1 cellular context compared by ENCODE assay signal in the genomic region with DNA sequence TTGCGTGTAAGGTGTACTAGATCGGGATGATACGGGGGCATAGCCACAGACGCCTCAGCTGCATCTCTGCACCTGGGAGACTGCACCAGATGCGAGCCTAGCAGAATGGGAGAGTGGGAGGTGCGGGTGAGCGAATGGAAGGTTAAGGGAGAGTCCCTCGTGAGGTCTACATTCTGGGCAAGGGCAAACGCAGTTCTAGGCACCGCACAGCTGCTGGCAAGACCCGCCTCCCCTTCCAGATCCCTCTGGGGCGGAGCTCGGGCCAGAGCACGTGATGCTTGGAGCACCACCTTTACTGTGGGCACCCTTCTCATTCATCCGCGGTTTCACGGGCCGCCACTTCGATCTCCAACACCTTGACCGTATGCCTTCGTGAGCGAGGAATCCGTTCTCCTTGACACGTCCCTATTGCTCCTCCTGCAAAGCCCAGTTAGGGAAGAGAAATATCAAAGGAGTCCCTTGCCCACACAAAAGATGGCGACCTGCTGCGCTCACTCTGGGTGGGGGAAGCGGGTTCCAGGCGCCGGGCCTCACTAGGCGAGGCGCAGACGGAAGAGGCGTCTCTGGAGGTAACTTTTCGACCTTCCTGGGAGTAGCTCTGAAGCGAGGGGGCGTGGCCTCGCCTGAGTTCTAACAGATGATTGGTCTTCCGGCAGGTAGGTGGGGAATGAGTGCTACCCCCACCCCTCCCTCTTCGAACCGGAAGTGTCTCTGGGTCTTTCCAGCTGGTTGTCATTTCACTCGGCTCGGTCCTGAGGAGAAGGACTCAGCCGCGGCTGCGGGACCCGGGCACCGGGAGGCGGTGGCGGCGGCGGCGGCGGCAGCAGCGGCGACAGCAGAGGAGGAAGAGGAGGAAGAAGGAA.
TF ChIP-seq lines count a peak whose summit lies in the region.

A gene (plus strand): TSS at position 740 of the 863 bp plus-strand sequence. CDS start 1,385 bp downstream, outside the sequence.

TF ChIP-seq in HEK293, 187 proteins besides CTCF, POLR2A, EP300 and RAD21 (continued from another document and continues in another):
- TF ChIP-seq, protein P1, sequence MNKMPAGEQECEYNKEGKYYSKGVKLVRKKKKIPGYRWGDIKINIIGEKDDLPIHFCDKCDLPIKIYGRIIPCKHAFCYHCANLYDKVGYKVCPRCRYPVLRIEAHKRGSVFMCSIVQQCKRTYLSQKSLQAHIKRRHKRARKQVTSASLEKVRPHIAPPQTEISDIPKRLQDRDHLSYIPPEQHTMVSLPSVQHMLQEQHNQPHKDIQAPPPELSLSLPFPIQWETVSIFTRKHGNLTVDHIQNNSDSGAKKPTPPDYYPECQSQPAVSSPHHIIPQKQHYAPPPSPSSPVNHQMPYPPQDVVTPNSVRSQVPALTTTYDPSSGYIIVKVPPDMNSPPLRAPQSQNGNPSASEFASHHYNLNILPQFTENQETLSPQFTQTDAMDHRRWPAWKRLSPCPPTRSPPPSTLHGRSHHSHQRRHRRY (tag by site-specific recombination; IDR thresholded peaks at IDR 0.05) = no peak
- TF ChIP-seq, protein P2, sequence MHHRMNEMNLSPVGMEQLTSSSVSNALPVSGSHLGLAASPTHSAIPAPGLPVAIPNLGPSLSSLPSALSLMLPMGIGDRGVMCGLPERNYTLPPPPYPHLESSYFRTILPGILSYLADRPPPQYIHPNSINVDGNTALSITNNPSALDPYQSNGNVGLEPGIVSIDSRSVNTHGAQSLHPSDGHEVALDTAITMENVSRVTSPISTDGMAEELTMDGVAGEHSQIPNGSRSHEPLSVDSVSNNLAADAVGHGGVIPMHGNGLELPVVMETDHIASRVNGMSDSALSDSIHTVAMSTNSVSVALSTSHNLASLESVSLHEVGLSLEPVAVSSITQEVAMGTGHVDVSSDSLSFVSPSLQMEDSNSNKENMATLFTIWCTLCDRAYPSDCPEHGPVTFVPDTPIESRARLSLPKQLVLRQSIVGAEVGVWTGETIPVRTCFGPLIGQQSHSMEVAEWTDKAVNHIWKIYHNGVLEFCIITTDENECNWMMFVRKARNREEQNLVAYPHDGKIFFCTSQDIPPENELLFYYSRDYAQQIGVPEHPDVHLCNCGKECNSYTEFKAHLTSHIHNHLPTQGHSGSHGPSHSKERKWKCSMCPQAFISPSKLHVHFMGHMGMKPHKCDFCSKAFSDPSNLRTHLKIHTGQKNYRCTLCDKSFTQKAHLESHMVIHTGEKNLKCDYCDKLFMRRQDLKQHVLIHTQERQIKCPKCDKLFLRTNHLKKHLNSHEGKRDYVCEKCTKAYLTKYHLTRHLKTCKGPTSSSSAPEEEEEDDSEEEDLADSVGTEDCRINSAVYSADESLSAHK (tag by site-specific recombination; IDR thresholded peaks at IDR 0.05) = no peak
- TF ChIP-seq, protein P3, sequence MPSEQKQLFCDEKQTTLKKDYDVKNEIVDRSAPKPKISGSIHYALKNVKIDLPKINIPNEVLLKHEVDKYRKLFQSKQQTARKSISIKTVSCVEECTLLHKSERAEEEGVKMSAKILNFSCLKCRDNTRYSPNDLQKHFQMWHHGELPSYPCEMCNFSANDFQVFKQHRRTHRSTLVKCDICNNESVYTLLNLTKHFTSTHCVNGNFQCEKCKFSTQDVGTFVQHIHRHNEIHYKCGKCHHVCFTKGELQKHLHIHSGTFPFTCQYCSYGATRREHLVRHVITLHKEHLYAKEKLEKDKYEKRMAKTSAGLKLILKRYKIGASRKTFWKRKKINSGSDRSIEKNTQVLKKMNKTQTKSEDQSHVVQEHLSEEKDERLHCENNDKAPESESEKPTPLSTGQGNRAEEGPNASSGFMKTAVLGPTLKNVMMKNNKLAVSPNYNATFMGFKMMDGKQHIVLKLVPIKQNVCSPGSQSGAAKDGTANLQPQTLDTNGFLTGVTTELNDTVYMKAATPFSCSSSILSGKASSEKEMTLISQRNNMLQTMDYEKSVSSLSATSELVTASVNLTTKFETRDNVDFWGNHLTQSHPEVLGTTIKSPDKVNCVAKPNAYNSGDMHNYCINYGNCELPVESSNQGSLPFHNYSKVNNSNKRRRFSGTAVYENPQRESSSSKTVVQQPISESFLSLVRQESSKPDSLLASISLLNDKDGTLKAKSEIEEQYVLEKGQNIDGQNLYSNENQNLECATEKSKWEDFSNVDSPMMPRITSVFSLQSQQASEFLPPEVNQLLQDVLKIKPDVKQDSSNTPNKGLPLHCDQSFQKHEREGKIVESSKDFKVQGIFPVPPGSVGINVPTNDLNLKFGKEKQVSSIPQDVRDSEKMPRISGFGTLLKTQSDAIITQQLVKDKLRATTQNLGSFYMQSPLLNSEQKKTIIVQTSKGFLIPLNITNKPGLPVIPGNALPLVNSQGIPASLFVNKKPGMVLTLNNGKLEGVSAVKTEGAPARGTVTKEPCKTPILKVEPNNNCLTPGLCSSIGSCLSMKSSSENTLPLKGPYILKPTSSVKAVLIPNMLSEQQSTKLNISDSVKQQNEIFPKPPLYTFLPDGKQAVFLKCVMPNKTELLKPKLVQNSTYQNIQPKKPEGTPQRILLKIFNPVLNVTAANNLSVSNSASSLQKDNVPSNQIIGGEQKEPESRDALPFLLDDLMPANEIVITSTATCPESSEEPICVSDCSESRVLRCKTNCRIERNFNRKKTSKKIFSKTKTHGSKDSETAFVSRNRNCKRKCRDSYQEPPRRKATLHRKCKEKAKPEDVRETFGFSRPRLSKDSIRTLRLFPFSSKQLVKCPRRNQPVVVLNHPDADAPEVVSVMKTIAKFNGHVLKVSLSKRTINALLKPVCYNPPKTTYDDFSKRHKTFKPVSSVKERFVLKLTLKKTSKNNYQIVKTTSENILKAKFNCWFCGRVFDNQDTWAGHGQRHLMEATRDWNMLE (tag by site-specific recombination; conservative IDR thresholded peaks at IDR 0.05; ENCODE audit: low read depth) = peak; percentile 70
- TF ChIP-seq ZNF302 (tag by site-specific recombination; IDR thresholded peaks at IDR 0.05; ENCODE audit: low read depth) = no peak
- TF ChIP-seq, protein P4, sequence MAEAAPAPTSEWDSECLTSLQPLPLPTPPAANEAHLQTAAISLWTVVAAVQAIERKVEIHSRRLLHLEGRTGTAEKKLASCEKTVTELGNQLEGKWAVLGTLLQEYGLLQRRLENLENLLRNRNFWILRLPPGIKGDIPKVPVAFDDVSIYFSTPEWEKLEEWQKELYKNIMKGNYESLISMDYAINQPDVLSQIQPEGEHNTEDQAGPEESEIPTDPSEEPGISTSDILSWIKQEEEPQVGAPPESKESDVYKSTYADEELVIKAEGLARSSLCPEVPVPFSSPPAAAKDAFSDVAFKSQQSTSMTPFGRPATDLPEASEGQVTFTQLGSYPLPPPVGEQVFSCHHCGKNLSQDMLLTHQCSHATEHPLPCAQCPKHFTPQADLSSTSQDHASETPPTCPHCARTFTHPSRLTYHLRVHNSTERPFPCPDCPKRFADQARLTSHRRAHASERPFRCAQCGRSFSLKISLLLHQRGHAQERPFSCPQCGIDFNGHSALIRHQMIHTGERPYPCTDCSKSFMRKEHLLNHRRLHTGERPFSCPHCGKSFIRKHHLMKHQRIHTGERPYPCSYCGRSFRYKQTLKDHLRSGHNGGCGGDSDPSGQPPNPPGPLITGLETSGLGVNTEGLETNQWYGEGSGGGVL (tag by site-specific recombination; IDR thresholded peaks at IDR 0.05) = peak; percentile 92
- no peak for TF ChIP-seq ZNF510 (tag by site-specific recombination; IDR thresholded peaks at IDR 0.05; ENCODE audit: insufficient replicate concordance)
- peak; percentile 65; the same call in 1 of the 2 replicates for TF ChIP-seq ZNF24 (tag by site-specific recombination; IDR thresholded peaks at IDR 0.05)
- no peak for TF ChIP-seq EGR2 (tag by site-specific recombination; IDR thresholded peaks at IDR 0.05; ENCODE audit: low read depth)
- TF ChIP-seq ZBTB1 (tag by site-specific recombination; IDR thresholded peaks at IDR 0.05) = no peak
- no peak for TF ChIP-seq ZNF664 (tag by site-specific recombination; IDR thresholded peaks at IDR 0.05)
- no peak for TF ChIP-seq ZFP3 (tag by site-specific recombination; IDR thresholded peaks at IDR 0.05; ENCODE audit: low read depth)
- no peak for TF ChIP-seq HOXA7 (CRISPR knock-in tag; IDR thresholded peaks at IDR 0.05; ENCODE audit: borderline replicate concordance)
- TF ChIP-seq ZNF19 (tag by site-specific recombination; IDR thresholded peaks at IDR 0.05; ENCODE audit: low read depth) = no peak
- no peak for TF ChIP-seq ZNF585B (tag by site-specific recombination; IDR thresholded peaks at IDR 0.05)
- no peak for TF ChIP-seq ZNF132 (tag by site-specific recombination; IDR thresholded peaks at IDR 0.05; ENCODE audit: borderline replicate concordance)
- TF ChIP-seq, protein P5, sequence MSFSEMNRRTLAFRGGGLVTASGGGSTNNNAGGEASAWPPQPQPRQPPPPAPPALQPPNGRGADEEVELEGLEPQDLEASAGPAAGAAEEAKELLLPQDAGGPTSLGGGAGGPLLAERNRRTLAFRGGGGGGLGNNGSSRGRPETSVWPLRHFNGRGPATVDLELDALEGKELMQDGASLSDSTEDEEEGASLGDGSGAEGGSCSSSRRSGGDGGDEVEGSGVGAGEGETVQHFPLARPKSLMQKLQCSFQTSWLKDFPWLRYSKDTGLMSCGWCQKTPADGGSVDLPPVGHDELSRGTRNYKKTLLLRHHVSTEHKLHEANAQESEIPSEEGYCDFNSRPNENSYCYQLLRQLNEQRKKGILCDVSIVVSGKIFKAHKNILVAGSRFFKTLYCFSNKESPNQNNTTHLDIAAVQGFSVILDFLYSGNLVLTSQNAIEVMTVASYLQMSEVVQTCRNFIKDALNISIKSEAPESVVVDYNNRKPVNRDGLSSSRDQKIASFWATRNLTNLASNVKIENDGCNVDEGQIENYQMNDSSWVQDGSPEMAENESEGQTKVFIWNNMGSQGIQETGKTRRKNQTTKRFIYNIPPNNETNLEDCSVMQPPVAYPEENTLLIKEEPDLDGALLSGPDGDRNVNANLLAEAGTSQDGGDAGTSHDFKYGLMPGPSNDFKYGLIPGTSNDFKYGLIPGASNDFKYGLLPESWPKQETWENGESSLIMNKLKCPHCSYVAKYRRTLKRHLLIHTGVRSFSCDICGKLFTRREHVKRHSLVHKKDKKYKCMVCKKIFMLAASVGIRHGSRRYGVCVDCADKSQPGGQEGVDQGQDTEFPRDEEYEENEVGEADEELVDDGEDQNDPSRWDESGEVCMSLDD (tag by site-specific recombination; IDR thresholded peaks at IDR 0.05) = peak; percentile 65; the same call in 1 of the 2 replicates
- peak; percentile 17; the same call in 1 of the 2 replicates for TF ChIP-seq ZNF610 (tag by site-specific recombination; IDR thresholded peaks at IDR 0.05; ENCODE audit: borderline replicate concordance)
- TF ChIP-seq TRIM28 (IDR thresholded peaks at IDR 0.05; ENCODE audit: borderline replicate concordance, low read length) = peak; percentile 56; the same call in 1 of the 2 replicates
- TF ChIP-seq ZNF747 (tag by site-specific recombination; IDR thresholded peaks at IDR 0.05) = no peak
- TF ChIP-seq ZEB2 (tag by site-specific recombination; IDR thresholded peaks at IDR 0.05) = peak; percentile 67; the same call in 1 of the 2 replicates
- no peak for TF ChIP-seq ZNF707 (tag by site-specific recombination; IDR thresholded peaks at IDR 0.05)
- no peak for TF ChIP-seq ZNF214 (tag by site-specific recombination; IDR thresholded peaks at IDR 0.05; ENCODE audit: borderline replicate concordance)
- TF ChIP-seq ZSCAN16 (tag by site-specific recombination; IDR thresholded peaks at IDR 0.05) = no peak
- TF ChIP-seq ZNF155 (tag by site-specific recombination; IDR thresholded peaks at IDR 0.05) = no peak
- TF ChIP-seq, protein P6, sequence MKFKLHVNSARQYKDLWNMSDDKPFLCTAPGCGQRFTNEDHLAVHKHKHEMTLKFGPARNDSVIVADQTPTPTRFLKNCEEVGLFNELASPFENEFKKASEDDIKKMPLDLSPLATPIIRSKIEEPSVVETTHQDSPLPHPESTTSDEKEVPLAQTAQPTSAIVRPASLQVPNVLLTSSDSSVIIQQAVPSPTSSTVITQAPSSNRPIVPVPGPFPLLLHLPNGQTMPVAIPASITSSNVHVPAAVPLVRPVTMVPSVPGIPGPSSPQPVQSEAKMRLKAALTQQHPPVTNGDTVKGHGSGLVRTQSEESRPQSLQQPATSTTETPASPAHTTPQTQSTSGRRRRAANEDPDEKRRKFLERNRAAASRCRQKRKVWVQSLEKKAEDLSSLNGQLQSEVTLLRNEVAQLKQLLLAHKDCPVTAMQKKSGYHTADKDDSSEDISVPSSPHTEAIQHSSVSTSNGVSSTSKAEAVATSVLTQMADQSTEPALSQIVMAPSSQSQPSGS (tag by site-specific recombination; IDR thresholded peaks at IDR 0.05; ENCODE audit: low read depth) = no peak
- no peak for TF ChIP-seq ZNF791 (tag by site-specific recombination; IDR thresholded peaks at IDR 0.05)
- no peak for TF ChIP-seq MEIS1 (CRISPR knock-in tag; IDR thresholded peaks at IDR 0.05; ENCODE audit: borderline replicate concordance)
- no peak for TF ChIP-seq BCL11A (tag by site-specific recombination; IDR thresholded peaks at IDR 0.05; ENCODE audit: low read depth)
- peak; percentile 93 for TF ChIP-seq ZNF335 (tag by site-specific recombination; conservative IDR thresholded peaks at IDR 0.05)
- TF ChIP-seq, protein P7, sequence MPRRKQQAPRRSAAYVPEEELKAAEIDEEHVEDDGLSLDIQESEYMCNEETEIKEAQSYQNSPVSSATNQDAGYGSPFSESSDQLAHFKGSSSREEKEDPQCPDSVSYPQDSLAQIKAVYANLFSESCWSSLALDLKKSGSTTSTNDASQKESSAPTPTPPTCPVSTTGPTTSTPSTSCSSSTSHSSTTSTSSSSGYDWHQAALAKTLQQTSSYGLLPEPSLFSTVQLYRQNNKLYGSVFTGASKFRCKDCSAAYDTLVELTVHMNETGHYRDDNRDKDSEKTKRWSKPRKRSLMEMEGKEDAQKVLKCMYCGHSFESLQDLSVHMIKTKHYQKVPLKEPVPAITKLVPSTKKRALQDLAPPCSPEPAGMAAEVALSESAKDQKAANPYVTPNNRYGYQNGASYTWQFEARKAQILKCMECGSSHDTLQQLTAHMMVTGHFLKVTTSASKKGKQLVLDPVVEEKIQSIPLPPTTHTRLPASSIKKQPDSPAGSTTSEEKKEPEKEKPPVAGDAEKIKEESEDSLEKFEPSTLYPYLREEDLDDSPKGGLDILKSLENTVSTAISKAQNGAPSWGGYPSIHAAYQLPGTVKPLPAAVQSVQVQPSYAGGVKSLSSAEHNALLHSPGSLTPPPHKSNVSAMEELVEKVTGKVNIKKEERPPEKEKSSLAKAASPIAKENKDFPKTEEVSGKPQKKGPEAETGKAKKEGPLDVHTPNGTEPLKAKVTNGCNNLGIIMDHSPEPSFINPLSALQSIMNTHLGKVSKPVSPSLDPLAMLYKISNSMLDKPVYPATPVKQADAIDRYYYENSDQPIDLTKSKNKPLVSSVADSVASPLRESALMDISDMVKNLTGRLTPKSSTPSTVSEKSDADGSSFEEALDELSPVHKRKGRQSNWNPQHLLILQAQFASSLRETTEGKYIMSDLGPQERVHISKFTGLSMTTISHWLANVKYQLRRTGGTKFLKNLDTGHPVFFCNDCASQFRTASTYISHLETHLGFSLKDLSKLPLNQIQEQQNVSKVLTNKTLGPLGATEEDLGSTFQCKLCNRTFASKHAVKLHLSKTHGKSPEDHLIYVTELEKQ (tag by site-specific recombination; IDR thresholded peaks at IDR 0.05; ENCODE audit: borderline replicate concordance) = no peak
- TF ChIP-seq ZNF596 (tag by site-specific recombination; IDR thresholded peaks at IDR 0.05) = no peak
- TF ChIP-seq, protein P8, sequence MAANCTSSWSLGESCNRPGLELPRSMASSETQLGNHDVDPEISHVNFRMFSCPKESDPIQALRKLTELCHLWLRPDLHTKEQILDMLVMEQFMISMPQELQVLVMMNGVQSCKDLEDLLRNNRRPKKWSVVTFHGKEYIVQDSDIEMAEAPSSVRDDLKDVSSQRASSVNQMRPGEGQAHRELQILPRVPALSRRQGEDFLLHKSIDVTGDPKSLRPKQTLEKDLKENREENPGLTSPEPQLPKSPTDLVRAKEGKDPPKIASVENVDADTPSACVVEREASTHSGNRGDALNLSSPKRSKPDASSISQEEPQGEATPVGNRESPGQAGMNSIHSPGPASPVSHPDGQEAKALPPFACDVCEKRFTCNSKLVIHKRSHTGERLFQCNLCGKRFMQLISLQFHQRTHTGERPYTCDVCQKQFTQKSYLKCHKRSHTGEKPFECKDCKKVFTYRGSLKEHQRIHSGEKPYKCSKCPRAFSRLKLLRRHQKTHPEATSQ (tag by site-specific recombination; IDR thresholded peaks at IDR 0.05) = no peak
- TF ChIP-seq ZNF112 (tag by site-specific recombination; IDR thresholded peaks at IDR 0.05) = no peak
- no peak for TF ChIP-seq ZNF530 (tag by site-specific recombination; IDR thresholded peaks at IDR 0.05; ENCODE audit: low read depth)
